Comparison of ENCODE assay signal across 1 cellular context in the genomic region with DNA sequence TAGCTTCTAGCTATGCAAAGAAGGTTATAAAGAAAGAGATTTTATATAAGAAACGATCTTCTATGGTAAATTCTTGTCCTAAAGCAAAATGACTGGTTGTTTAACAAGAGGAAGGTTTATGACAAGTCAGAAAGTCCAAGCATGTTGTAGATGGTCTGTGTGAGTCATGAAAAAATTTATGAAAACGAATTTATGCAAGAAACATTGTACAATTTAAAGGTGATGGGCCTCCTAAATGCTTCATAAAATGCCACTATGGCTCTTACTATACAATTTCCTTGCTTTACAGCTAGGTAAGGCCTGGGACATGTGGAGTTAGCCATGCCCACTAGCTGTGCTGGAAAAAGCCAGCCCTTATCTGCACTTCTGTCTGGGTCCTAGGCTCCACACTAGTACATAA.
TF ChIP-seq lines count a peak whose summit lies in the region.

No MANE protein-coding gene starts in this region.

TF ChIP-seq in GM23338, 12 proteins besides CTCF, POLR2A, EP300 and RAD21:
- TF ChIP-seq, protein P1, sequence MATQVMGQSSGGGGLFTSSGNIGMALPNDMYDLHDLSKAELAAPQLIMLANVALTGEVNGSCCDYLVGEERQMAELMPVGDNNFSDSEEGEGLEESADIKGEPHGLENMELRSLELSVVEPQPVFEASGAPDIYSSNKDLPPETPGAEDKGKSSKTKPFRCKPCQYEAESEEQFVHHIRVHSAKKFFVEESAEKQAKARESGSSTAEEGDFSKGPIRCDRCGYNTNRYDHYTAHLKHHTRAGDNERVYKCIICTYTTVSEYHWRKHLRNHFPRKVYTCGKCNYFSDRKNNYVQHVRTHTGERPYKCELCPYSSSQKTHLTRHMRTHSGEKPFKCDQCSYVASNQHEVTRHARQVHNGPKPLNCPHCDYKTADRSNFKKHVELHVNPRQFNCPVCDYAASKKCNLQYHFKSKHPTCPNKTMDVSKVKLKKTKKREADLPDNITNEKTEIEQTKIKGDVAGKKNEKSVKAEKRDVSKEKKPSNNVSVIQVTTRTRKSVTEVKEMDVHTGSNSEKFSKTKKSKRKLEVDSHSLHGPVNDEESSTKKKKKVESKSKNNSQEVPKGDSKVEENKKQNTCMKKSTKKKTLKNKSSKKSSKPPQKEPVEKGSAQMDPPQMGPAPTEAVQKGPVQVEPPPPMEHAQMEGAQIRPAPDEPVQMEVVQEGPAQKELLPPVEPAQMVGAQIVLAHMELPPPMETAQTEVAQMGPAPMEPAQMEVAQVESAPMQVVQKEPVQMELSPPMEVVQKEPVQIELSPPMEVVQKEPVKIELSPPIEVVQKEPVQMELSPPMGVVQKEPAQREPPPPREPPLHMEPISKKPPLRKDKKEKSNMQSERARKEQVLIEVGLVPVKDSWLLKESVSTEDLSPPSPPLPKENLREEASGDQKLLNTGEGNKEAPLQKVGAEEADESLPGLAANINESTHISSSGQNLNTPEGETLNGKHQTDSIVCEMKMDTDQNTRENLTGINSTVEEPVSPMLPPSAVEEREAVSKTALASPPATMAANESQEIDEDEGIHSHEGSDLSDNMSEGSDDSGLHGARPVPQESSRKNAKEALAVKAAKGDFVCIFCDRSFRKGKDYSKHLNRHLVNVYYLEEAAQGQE (IDR thresholded peaks at IDR 0.05; ENCODE audit: unreplicated experiment), result no peak
- no peak for TF ChIP-seq EZH2phosphoT487 (IDR thresholded peaks at IDR 0.05; ENCODE audit: unreplicated experiment)
- TF ChIP-seq ZNF331 (CRISPR knock-in tag; IDR thresholded peaks at IDR 0.05; ENCODE audit: low read depth), result no peak
- TF ChIP-seq POLR2AphosphoS5 (IDR thresholded peaks at IDR 0.05; ENCODE audit: low read depth), result no peak
- TF ChIP-seq JUNB (IDR thresholded peaks at IDR 0.05; ENCODE audit: unreplicated experiment), result no peak
